15 cellular contexts compared by ENCODE assay signal in genomic region chr12:131055093-131055465, GRCh38.
DNase-seq lines count a peak whose midpoint lies in the region; ATAC-seq and TF ChIP-seq lines count a peak whose summit lies in the region.
"Had no signal": no experiment of that assay in that cellular context is flagged by ENCODE, and none has a peak within 500 bp of the region (broad histone marks: within the 10 kb centered on the region; RNA-seq: fewer than 3 reads in every experiment).

No MANE protein-coding gene starts in this region.

- H3K9ac ChIP-seq in endodermal cell (ENCODE audit: extremely low read depth, low read length, poor library complexity, severe bottlenecking) (no peak overlapping the region), mammary epithelial cell (ENCODE audit: insufficient read depth, low read length) (no peak overlapping the region)

- peaks cover 17% of the 10 kb centered on the region for H3K27me3 Mint-ChIP-seq in activated naive CD8-positive, alpha-beta T cell treated with anti-CD3 and anti-CD28 coated beads, Interleukin-2, amount 10 ng/mL, durations not matched to agents 7 days and 5 days
- peaks cover 26% of the 10 kb centered on the region for H3K27me3 Mint-ChIP-seq in activated naive CD8-positive, alpha-beta T cell treated with anti-CD3 and anti-CD28 coated beads for 36 hours
- H3K27me3 Mint-ChIP-seq in T-helper 17 cell (peaks cover 73% of the 10 kb centered on the region), endodermal cell (ENCODE audit: insufficient read depth) (no peaks in the 10 kb centered on the region)
- H3K27me3 Mint-ChIP-seq in stimulated activated naive B cell treated with anti-CD40 and anti-IgM and Interleukin-4, amounts not matched to agents 10 μg/mL and 1 μg/mL and 100 μg/mL, for 72 hours, result peaks cover 9 to 29% of the 10 kb centered on the region in 2 donors

- H3K4me1 ChIP-seq in endodermal cell (ENCODE audit: control insufficient read depth, insufficient read depth, low read length), result no peaks in the 10 kb centered on the region
- H3K4me1 ChIP-seq in mammary epithelial cell (ENCODE audit: insufficient read depth, low read length), result no peaks in the 10 kb centered on the region

- no peaks in the 10 kb centered on the region for H3K79me2 ChIP-seq in mammary epithelial cell (ENCODE audit: insufficient read depth, low read length)

- no TSS peak for BruUV-seq in mammary epithelial cell (replicated peaks; lab: Mats Ljungman, UMichigan)

- H3K9me3 ChIP-seq in T-helper 17 cell (ENCODE audit: control insufficient read depth, low read length, poor library complexity, severe bottlenecking) (no peaks in the 10 kb centered on the region), endodermal cell (ENCODE audit: control insufficient read depth, low read length) (no peaks in the 10 kb centered on the region), mammary epithelial cell (replicated peaks; ENCODE audit: insufficient read depth, low read length) (peaks cover 8% of the 10 kb centered on the region)

- in situ Hi-C loops in mammary epithelial cell (cut with MboI; ENCODE audit: low sequenced_read_pairs in 2 of 2), result no loop called here

- H3K4me2 ChIP-seq in mammary epithelial cell (ENCODE audit: insufficient read depth, low read depth, low read length), result no peak overlapping the region

- no peaks in the 10 kb centered on the region for H3K27me3 ChIP-seq in endodermal cell (ENCODE audit: control insufficient read depth, insufficient read depth, low read length, poor library complexity, severe bottlenecking)
- H3K27me3 ChIP-seq in mammary epithelial cell (ENCODE audit: insufficient read depth, low read length), result no peaks in the 10 kb centered on the region

- H3K27ac ChIP-seq in endodermal cell (ENCODE audit: low read depth, low read length) (no peak overlapping the region), mammary epithelial cell (ENCODE audit: insufficient read depth, low read depth, low read length) (no peak overlapping the region)
- H3K27ac ChIP-seq: C4-2B had no signal

- intact Hi-C loops in mammary epithelial cell (cut with micrococcal nuclease), result no loop called here

- peak overlapping the region; percentile 41 for H3K27ac Mint-ChIP-seq in activated naive CD8-positive, alpha-beta T cell treated with anti-CD3 and anti-CD28 coated beads, Interleukin-2, amount 10 ng/mL, durations not matched to agents 7 days and 5 days
- H3K27ac Mint-ChIP-seq in activated naive CD8-positive, alpha-beta T cell treated with anti-CD3 and anti-CD28 coated beads for 36 hours, result no peak overlapping the region
- peak overlapping the region; percentile 24 for H3K27ac Mint-ChIP-seq in T-helper 17 cell
- H3K27ac Mint-ChIP-seq in endodermal cell, result no peak overlapping the region
- H3K27ac Mint-ChIP-seq in stimulated activated naive B cell treated with anti-CD40 and anti-IgM and Interleukin-4, amounts not matched to agents 10 μg/mL and 1 μg/mL and 100 μg/mL, for 72 hours, result peak overlapping the region; percentile 78
- H3K27ac Mint-ChIP-seq: CD4-positive, alpha-beta memory T cell; H9 had no signal

- no peak for DNase-seq in activated naive CD8-positive, alpha-beta T cell treated with anti-CD3 and anti-CD28 coated beads, Interleukin-2, amount 10 ng/mL, durations not matched to agents 7 days and 5 days
- DNase-seq in activated naive CD8-positive, alpha-beta T cell treated with anti-CD3 and anti-CD28 coated beads for 36 hours, result no peak
- DNase-seq in T-helper 17 cell (no peak), endodermal cell (peak; percentile 13), SKM-1 (lab: John Stamatoyannopoulos, UW; ENCODE audit: unreplicated experiment) (no peak), A172 (ENCODE audit: low spot score) (no peak), mammary epithelial cell (no peak)
- no peak for DNase-seq in stimulated activated naive B cell treated with anti-CD40 and anti-IgM and Interleukin-4, amounts not matched to agents 10 μg/mL and 1 μg/mL and 100 μg/mL, for 72 hours
- DNase-seq: 8988T, ACHN, DMS79, GOT3, H9 had no signal

- H3K4me3 ChIP-seq in endodermal cell (ENCODE audit: low read length) (no peak overlapping the region), mammary epithelial cell (replicated peaks in 1 of 3; ENCODE audit: insufficient read depth in 1 of 3, low read depth in 2 of 3, low read length in 3 of 3) (no peak overlapping the region)

- H4K20me1 ChIP-seq in mammary epithelial cell (ENCODE audit: insufficient read depth, low read length), result no peaks in the 10 kb centered on the region

- no peaks in the 10 kb centered on the region for H3K36me3 ChIP-seq in endodermal cell (ENCODE audit: control insufficient read depth, insufficient read depth, low read length)
- no peaks in the 10 kb centered on the region for H3K36me3 ChIP-seq in mammary epithelial cell (ENCODE audit: insufficient read depth, low read length)

- CTCF ChIA-PET in mammary epithelial cell (lab: Charles Lee; ENCODE audit: low non-redundant PET), result no interaction called here

- no peaks in the 10 kb centered on the region for H3K9me3 Mint-ChIP-seq in activated naive CD8-positive, alpha-beta T cell treated with anti-CD3 and anti-CD28 coated beads, Interleukin-2, amount 10 ng/mL, durations not matched to agents 7 days and 5 days
- H3K9me3 Mint-ChIP-seq in activated naive CD8-positive, alpha-beta T cell treated with anti-CD3 and anti-CD28 coated beads for 36 hours, result no peaks in the 10 kb centered on the region
- no peaks in the 10 kb centered on the region for H3K9me3 Mint-ChIP-seq in endodermal cell
- no peaks in the 10 kb centered on the region for H3K9me3 Mint-ChIP-seq in stimulated activated naive B cell treated with anti-CD40 and anti-IgM and Interleukin-4, amounts not matched to agents 10 μg/mL and 1 μg/mL and 100 μg/mL, for 72 hours
- H3K9me3 Mint-ChIP-seq: CD4-positive, alpha-beta memory T cell; H9 had no signal

- no peak overlapping the region for H2AFZ ChIP-seq in mammary epithelial cell (ENCODE audit: low read depth, low read length)

- dilution Hi-C loops in mammary epithelial cell (cut with HindIII; ENCODE audit: low sequenced_read_pairs), result no loop called here

- H3K4me1 Mint-ChIP-seq in activated naive CD8-positive, alpha-beta T cell treated with anti-CD3 and anti-CD28 coated beads, Interleukin-2, amount 10 ng/mL, durations not matched to agents 7 days and 5 days, result peaks cover 22% of the 10 kb centered on the region
- H3K4me1 Mint-ChIP-seq in activated naive CD8-positive, alpha-beta T cell treated with anti-CD3 and anti-CD28 coated beads for 36 hours, result peaks cover 7% of the 10 kb centered on the region
- H3K4me1 Mint-ChIP-seq in T-helper 17 cell (peaks cover 8% of the 10 kb centered on the region), endodermal cell (peaks cover 6% of the 10 kb centered on the region)
- H3K4me1 Mint-ChIP-seq in stimulated activated naive B cell treated with anti-CD40 and anti-IgM and Interleukin-4, amounts not matched to agents 10 μg/mL and 1 μg/mL and 100 μg/mL, for 72 hours, result peaks cover 10 to 31% of the 10 kb centered on the region in 2 donors

- POLR2A ChIA-PET in activated naive CD8-positive, alpha-beta T cell treated with anti-CD3 and anti-CD28 coated beads, Interleukin-2, amount 10 ng/mL, durations not matched to agents 7 days and 5 days (lab: Charles Lee), result no interaction called here

- WGBS in endodermal cell (ENCODE audit: insufficient coverage in 1 of 2, insufficient read length in 1 of 2), 2 experiments, result 91 to 92% methylated on average over 8 to 9 of the region's 9 CpGs
- 51% methylated on average over 8 of the region's 9 CpGs for WGBS in mammary epithelial cell (ENCODE audit: low coverage, missing lambda C conversion rate)

- H3K4me3 Mint-ChIP-seq in activated naive CD8-positive, alpha-beta T cell treated with anti-CD3 and anti-CD28 coated beads, Interleukin-2, amount 10 ng/mL, durations not matched to agents 7 days and 5 days, result peak overlapping the region; percentile 36
- H3K4me3 Mint-ChIP-seq in activated naive CD8-positive, alpha-beta T cell treated with anti-CD3 and anti-CD28 coated beads for 36 hours, result no peak overlapping the region
- H3K4me3 Mint-ChIP-seq in T-helper 17 cell, result no peak overlapping the region
- H3K4me3 Mint-ChIP-seq in endodermal cell, result no peak overlapping the region
- no peak overlapping the region for H3K4me3 Mint-ChIP-seq in stimulated activated naive B cell treated with anti-CD40 and anti-IgM and Interleukin-4, amounts not matched to agents 10 μg/mL and 1 μg/mL and 100 μg/mL, for 72 hours
- H3K4me3 Mint-ChIP-seq: CD4-positive, alpha-beta memory T cell; H9 had no signal

- no peaks in the 10 kb centered on the region for H3K36me3 Mint-ChIP-seq in activated naive CD8-positive, alpha-beta T cell treated with anti-CD3 and anti-CD28 coated beads, Interleukin-2, amount 10 ng/mL, durations not matched to agents 7 days and 5 days
- no peaks in the 10 kb centered on the region for H3K36me3 Mint-ChIP-seq in activated naive CD8-positive, alpha-beta T cell treated with anti-CD3 and anti-CD28 coated beads for 36 hours
- no peaks in the 10 kb centered on the region for H3K36me3 Mint-ChIP-seq in T-helper 17 cell (ENCODE audit: low read depth)
- H3K36me3 Mint-ChIP-seq in endodermal cell (ENCODE audit: low read depth), result no peaks in the 10 kb centered on the region
- no peaks in the 10 kb centered on the region for H3K36me3 Mint-ChIP-seq in stimulated activated naive B cell treated with anti-CD40 and anti-IgM and Interleukin-4, amounts not matched to agents 10 μg/mL and 1 μg/mL and 100 μg/mL, for 72 hours
- H3K36me3 Mint-ChIP-seq: CD4-positive, alpha-beta memory T cell had no signal

- TF ChIP-seq CTCF in endodermal cell (conservative IDR thresholded peaks at IDR 0.05) (no peak), mammary epithelial cell (conservative IDR thresholded peaks at IDR 0.05 in 1 of 2, IDR thresholded peaks at IDR 0.05 in 1 of 2; ENCODE audit: extremely low read depth in 1 of 2, insufficient read depth in 1 of 2, low read depth in 1 of 2, low read length in 2 of 2) (no peak)

- ATAC-seq in activated naive CD8-positive, alpha-beta T cell treated with anti-CD3 and anti-CD28 coated beads, Interleukin-2, amount 10 ng/mL, durations not matched to agents 7 days and 5 days (ENCODE audit: low read depth), result no peak
- ATAC-seq in T-helper 17 cell, result no peak
- ATAC-seq in stimulated activated naive B cell treated with anti-CD40 and anti-IgM and Interleukin-4, amounts not matched to agents 10 μg/mL and 1 μg/mL and 100 μg/mL, for 72 hours (replicated peaks), result peak in 1 of 2 donors; percentile 10

Comparison
In these comparisons a context has a peak if more than half of its experiments do, and no peak if none do; other contexts are left out.
1. H3K27ac Mint-ChIP-seq: peak in activated naive CD8-positive, alpha-beta T cell treated with anti-CD3 and anti-CD28 coated beads, Interleukin-2, amount 10 ng/mL, durations not matched to agents 7 days and 5 days (single experiment), T-helper 17 cell (single experiment) and stimulated activated naive B cell treated with anti-CD40 and anti-IgM and Interleukin-4, amounts not matched to agents 10 μg/mL and 1 μg/mL and 100 μg/mL, for 72 hours (single experiment); none in activated naive CD8-positive, alpha-beta T cell treated with anti-CD3 and anti-CD28 coated beads for 36 hours (single experiment) and endodermal cell (single experiment).